18 cellular contexts compared by ENCODE assay signal in genomic region chr1:102336602-102337001, GRCh38.
DNase-seq lines count a peak whose midpoint lies in the region; ATAC-seq, FAIRE-seq and TF ChIP-seq lines count a peak whose summit lies in the region.
"Had no signal": no experiment of that assay in that cellular context is flagged by ENCODE, and none has a peak within 500 bp of the region (broad histone marks: within the 10 kb centered on the region; RNA-seq: fewer than 3 reads in every experiment).

No MANE protein-coding gene starts in this region.

- CTCF ChIA-PET in HEK293 (lab: Yijun Ruan, JAX) = no interaction called here

- no peak for DNase-seq in frontal cortex (ENCODE audit: low spot score in 2 of 2)
- no peak for DNase-seq in activated naive CD4-positive, alpha-beta T cell treated with Interleukin-2 at 50 U/mL for 16 hours
- DNase-seq: 8988T; AML-193; Caco-2; Calu3; CD4-positive, alpha-beta T cell; CD8-positive, alpha-beta T cell; DMS79 treated with DMSO at 0.1 percent for 48 hours; GF-D8 had no signal

- no peak overlapping the region for H3K4me3 ChIP-seq in HEK293 (ENCODE audit: low read depth, low read length)
- H3K4me3 ChIP-seq: BLaER1 treated with 17β-estradiol and CSF1 and Interleukin-3, amounts not matched to agents 10 nM and 100 nM had no signal

- no peak overlapping the region for H3K27ac ChIP-seq in HEK293 (ENCODE audit: extremely low read depth, low read depth, low read length)
- H3K27ac ChIP-seq: BLaER1 treated with 17β-estradiol and CSF1 and Interleukin-3, amounts not matched to agents 10 nM and 100 nM; C4-2B had no signal

- H3K9me3 ChIP-seq in HEK293 (ENCODE audit: control insufficient read depth, insufficient read depth, low read depth, low read length) = no peaks in the 10 kb centered on the region
- H3K9me3 ChIP-seq: BLaER1 treated with 17β-estradiol and CSF1 and Interleukin-3, amounts not matched to agents 10 nM and 100 nM; Caco-2 had no signal

- peak; percentile 80 for FAIRE-seq in frontal cortex (lab: Jason Lieb, UNC)
- FAIRE-seq: D721Med, GM12891, GM19239 had no signal

- TF ChIP-seq CTCF in HEK293 (tag by site-specific recombination; IDR thresholded peaks at IDR 0.05) = no peak

- H3K36me3 ChIP-seq in HEK293 (ENCODE audit: control insufficient read depth in 2 of 2, insufficient read depth in 1 of 2, low read length in 2 of 2) = no peaks in the 10 kb centered on the region
- H3K36me3 ChIP-seq: BLaER1 treated with 17β-estradiol and CSF1 and Interleukin-3, amounts not matched to agents 10 nM and 100 nM had no signal

- no peak for ATAC-seq in activated CD4-positive, CD25-positive, alpha-beta regulatory T cell treated with anti-CD3 and anti-CD28 coated beads, Interleukin-2, amount 50 U/mL, for 24 hours
- ATAC-seq in GM21619 (IDR thresholded peaks at IDR 0.05; ENCODE audit: unreplicated experiment) = no peak
- ATAC-seq: CD8-positive, alpha-beta T cell had no signal

- no peaks in the 10 kb centered on the region for H3K4me1 ChIP-seq in HEK293 (ENCODE audit: control insufficient read depth, insufficient read depth, low read length)
- H3K4me1 ChIP-seq: BLaER1 treated with 17β-estradiol and CSF1 and Interleukin-3, amounts not matched to agents 10 nM and 100 nM; Caco-2 had no signal

- POLR2A ChIA-PET in HEK293 (lab: Yijun Ruan, JAX) = no interaction called here

TF ChIP-seq in HEK293, 187 proteins besides CTCF, POLR2A, EP300 and RAD21 (continues in another document):
- TF ChIP-seq EGR2 (tag by site-specific recombination; IDR thresholded peaks at IDR 0.05; ENCODE audit: low read depth) (no peak), ZNF324 (tag by site-specific recombination; IDR thresholded peaks at IDR 0.05) (no peak), GLI2 (tag by site-specific recombination; IDR thresholded peaks at IDR 0.05; ENCODE audit: borderline replicate concordance, low read depth) (no peak), ZFP3 (tag by site-specific recombination; IDR thresholded peaks at IDR 0.05; ENCODE audit: low read depth) (no peak), SETDB1 (IDR thresholded peaks at IDR 0.05; ENCODE audit: insufficient read length, low read length) (no peak), ZBTB20 (tag by site-specific recombination; IDR thresholded peaks at IDR 0.05) (no peak), ZXDB (tag by site-specific recombination; IDR thresholded peaks at IDR 0.05) (peak; percentile 40; the same call in 1 of the 2 replicates), ZBTB8A (tag by site-specific recombination; IDR thresholded peaks at IDR 0.05) (0 out of 2 replicates have a peak, but pooled peaks have one; percentile 46), GLIS2 (tag by site-specific recombination; IDR thresholded peaks at IDR 0.05) (no peak), ZNF654 (tag by site-specific recombination; IDR thresholded peaks at IDR 0.05; ENCODE audit: low read depth) (0 out of 2 replicates have a peak, but pooled peaks have one; percentile 6), SP2 (tag by site-specific recombination; IDR thresholded peaks at IDR 0.05) (no peak), ZNF558 (tag by site-specific recombination; IDR thresholded peaks at IDR 0.05) (no peak), ZBTB11 (tag by site-specific recombination; conservative IDR thresholded peaks at IDR 0.05; ENCODE audit: low read depth) (peak; percentile 68), ZNF426 (tag by site-specific recombination; IDR thresholded peaks at IDR 0.05) (peak; percentile 75), ZNF121 (tag by site-specific recombination; IDR thresholded peaks at IDR 0.05) (no peak), TSHZ1 (tag by site-specific recombination; IDR thresholded peaks at IDR 0.05; ENCODE audit: borderline replicate concordance) (no peak), ZNF560 (tag by site-specific recombination; IDR thresholded peaks at IDR 0.05; ENCODE audit: borderline replicate concordance) (0 out of 2 replicates have a peak, but pooled peaks have one; percentile 7), SALL2 (tag by site-specific recombination; IDR thresholded peaks at IDR 0.05; ENCODE audit: borderline replicate concordance) (no peak), ZNF488 (tag by site-specific recombination; IDR thresholded peaks at IDR 0.05) (no peak), ZNF623 (tag by site-specific recombination; IDR thresholded peaks at IDR 0.05) (peak; percentile 58)
- TF ChIP-seq, protein P1, sequence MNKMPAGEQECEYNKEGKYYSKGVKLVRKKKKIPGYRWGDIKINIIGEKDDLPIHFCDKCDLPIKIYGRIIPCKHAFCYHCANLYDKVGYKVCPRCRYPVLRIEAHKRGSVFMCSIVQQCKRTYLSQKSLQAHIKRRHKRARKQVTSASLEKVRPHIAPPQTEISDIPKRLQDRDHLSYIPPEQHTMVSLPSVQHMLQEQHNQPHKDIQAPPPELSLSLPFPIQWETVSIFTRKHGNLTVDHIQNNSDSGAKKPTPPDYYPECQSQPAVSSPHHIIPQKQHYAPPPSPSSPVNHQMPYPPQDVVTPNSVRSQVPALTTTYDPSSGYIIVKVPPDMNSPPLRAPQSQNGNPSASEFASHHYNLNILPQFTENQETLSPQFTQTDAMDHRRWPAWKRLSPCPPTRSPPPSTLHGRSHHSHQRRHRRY (tag by site-specific recombination; IDR thresholded peaks at IDR 0.05) = no peak
